8 cellular contexts compared by ENCODE assay signal in genomic region chr3:132038198-132038825, GRCh38. TPM values are rescaled to one million over a fixed set of nuclear protein-coding genes. Genes with fewer than 3 reads are reported as not detected.
DNase-seq lines count a peak whose midpoint lies in the region; ATAC-seq, FAIRE-seq and TF ChIP-seq lines count a peak whose summit lies in the region.

No MANE protein-coding gene starts in this region.

- H3K27ac Mint-ChIP-seq in CD14-positive monocyte (no peak overlapping the region), glutamatergic neuron (ENCODE audit: unreplicated experiment) (no peak overlapping the region)

- ATAC-seq in HG03442 (IDR thresholded peaks at IDR 0.05; ENCODE audit: unreplicated experiment) (no peak), HG03469 (IDR thresholded peaks at IDR 0.05; ENCODE audit: unreplicated experiment) (no peak)

- H3K27me3 Mint-ChIP-seq in CD14-positive monocyte (ENCODE audit: low read depth in 3 of 3) (peaks cover 29 to 31% (median 30%) of the 10 kb centered on the region in 3 donors), glutamatergic neuron (ENCODE audit: unreplicated experiment) (peaks cover 9% of the 10 kb centered on the region)

- H3K36me3 Mint-ChIP-seq in CD14-positive monocyte (peaks cover 5% of the 10 kb centered on the region in 2 donors), glutamatergic neuron (ENCODE audit: unreplicated experiment) (no peaks in the 10 kb centered on the region)

- FAIRE-seq in RCC 7860 (lab: Jason Lieb, UNC): no peak

- H3K4me1 Mint-ChIP-seq in CD14-positive monocyte (peaks cover 16% of the 10 kb centered on the region), glutamatergic neuron (ENCODE audit: low read depth, unreplicated experiment) (peaks cover 2% of the 10 kb centered on the region)

- H3K9me3 Mint-ChIP-seq in CD14-positive monocyte (peaks cover 2 to 20% (median 10%) of the 10 kb centered on the region in 7 donors), glutamatergic neuron (ENCODE audit: unreplicated experiment) (no peaks in the 10 kb centered on the region)

- intact Hi-C loops in CD14-positive monocyte (cut with micrococcal nuclease): loop anchor here in 1 of 2 donors (10.0 kb wide), 1 partner anchor 1004 kb away; no protein-coding TSS in a partner anchor

- H3K4me3 Mint-ChIP-seq in CD14-positive monocyte: no peak overlapping the region
- H3K4me3 Mint-ChIP-seq in glutamatergic neuron (ENCODE audit: unreplicated experiment): no peak overlapping the region

- DNase-seq in CD14-positive monocyte (ENCODE audit: low spot score) (no peak), HT-29 (ENCODE audit: low spot score) (peak; percentile 41), RCC 7860 (ENCODE audit: low spot score) (peak; percentile 33), glutamatergic neuron (no peak), COLO829 (ENCODE audit: low spot score) (no peak)
- DNase-seq in stimulated activated CD4-positive, alpha-beta T cell treated with anti-CD3 and anti-CD28 coated beads, Interleukin-4, amount 100 ng/mL, for 24 hours: no peak

- TF ChIP-seq CTCF in CD14-positive monocyte (IDR thresholded peaks at IDR 0.05) (peak; percentile 38), glutamatergic neuron (IDR thresholded peaks at IDR 0.05; ENCODE audit: partially characterized antibody, unreplicated experiment) (peak; percentile 81)

RNA-seq across cellular contexts. Expression of gene CPNE4, which starts 3.5 kb away (rescaled TPM):
- not detected for polyA plus RNA-seq in CD14-positive monocyte
- not detected in 2 replicates for total RNA-seq in HT-29 (2014; rRNA removed; shearing (Covaris generic))
- 2.7 TPM for total RNA-seq in glutamatergic neuron (ENCODE audit: unreplicated experiment)

Comparison
In these comparisons a context has a peak if more than half of its experiments do, and no peak if none do; other contexts are left out.
1. DNase-seq: peak in HT-29 (single experiment) and RCC 7860 (single experiment); none in CD14-positive monocyte (single experiment), glutamatergic neuron (single experiment), stimulated activated CD4-positive, alpha-beta T cell treated with anti-CD3 and anti-CD28 coated beads, Interleukin-4, amount 100 ng/mL, for 24 hours (single experiment) and COLO829 (single experiment).